17 cellular contexts compared by ENCODE assay signal in genomic region chr2:30282081-30282480, GRCh38. TPM values are rescaled to one million over a fixed set of nuclear protein-coding genes. Genes with fewer than 3 reads are reported as not detected.
DNase-seq lines count a peak whose midpoint lies in the region; ATAC-seq, FAIRE-seq and TF ChIP-seq lines count a peak whose summit lies in the region.
"Had no signal": no experiment of that assay in that cellular context is flagged by ENCODE, and none has a peak within 500 bp of the region (broad histone marks: within the 10 kb centered on the region; RNA-seq: fewer than 3 reads in every experiment).

No MANE protein-coding gene starts in this region.

- no peak for FAIRE-seq in kidney (lab: Jason Lieb, UNC)
- FAIRE-seq: GM12892 had no signal

- in situ Hi-C loops in KBM-7 (cut with MboI; ENCODE audit: low pct_unique_long_range_greater_than_20kb, low sequenced_read_pairs): no loop called here

- no peaks in the 10 kb centered on the region for H3K9me3 ChIP-seq in kidney (ENCODE audit: control insufficient read depth in 1 of 2, low read length in 2 of 2)
- H3K9me3 ChIP-seq: vagina had no signal

- ATAC-seq in GM18511 (IDR thresholded peaks at IDR 0.05; ENCODE audit: unreplicated experiment) (peak; percentile 85), GM21786 (IDR thresholded peaks at IDR 0.05; ENCODE audit: unreplicated experiment) (peak; percentile 86), HG03571 (IDR thresholded peaks at IDR 0.05; ENCODE audit: unreplicated experiment) (peak; percentile 77)
- ATAC-seq: right cardiac atrium had no signal

- no peaks in the 10 kb centered on the region for H3K4me1 ChIP-seq in kidney (ENCODE audit: control insufficient read depth in 1 of 2, insufficient read depth in 1 of 2, low read depth in 1 of 2, low read length in 2 of 2)
- H3K4me1 ChIP-seq: vagina had no signal

- no peak overlapping the region for H3K27ac ChIP-seq in substantia nigra (ENCODE audit: low read depth, low read length, poor library complexity, severe bottlenecking)
- no peak overlapping the region for H3K27ac ChIP-seq in kidney (ENCODE audit: low read depth in 2 of 2, low read length in 2 of 2)
- H3K27ac ChIP-seq: vagina had no signal

- no peak overlapping the region for H3K4me3 ChIP-seq in kidney (ENCODE audit: low read length in 2 of 2)
- H3K4me3 ChIP-seq: vagina had no signal

- DNase-seq in mesenteric fat pad (ENCODE audit: low spot score) (peak; percentile 55), substantia nigra (lab: John Stamatoyannopoulos, UW) (no peak), SHP77 treated with DMSO at 0.1 percent for 48 hours (lab: John Stamatoyannopoulos, UW) (no peak), KBM-7 (no peak), kidney (no peak)
- DNase-seq: AML-193; DMS79; glutamatergic neuron; nephron progenitor cell; OCI-M1; right cardiac atrium; stimulated activated CD4-positive, alpha-beta T cell treated with anti-CD3 and anti-CD28 coated beads, Interleukin-2, amount 100 ng/mL, for 48 hours had no signal

- TF ChIP-seq CTCF in kidney (IDR thresholded peaks at IDR 0.05; ENCODE audit: borderline replicate concordance, extremely low read depth, insufficient read depth): no peak

- no peaks in the 10 kb centered on the region for H3K36me3 ChIP-seq in kidney (ENCODE audit: control insufficient read depth in 1 of 2, insufficient read depth in 2 of 2, low read length in 2 of 2)
- H3K36me3 ChIP-seq: vagina had no signal

- intact Hi-C loops in kidney (cut with DNase I): no loop called here

- H3K9ac ChIP-seq in kidney (ENCODE audit: low read length in 2 of 2): no peak overlapping the region

RNA-seq across cellular contexts. Expression of gene LBH, which starts 50.7 kb away (rescaled TPM):
- total RNA-seq in mesenteric fat pad (34.9 TPM), kidney (81.9 TPM)
- 27.2 TPM for polyA plus RNA-seq in kidney (ENCODE audit: insufficient read depth, low read depth, low replicate concordance)
